ENCODE assay signal across 25 cellular contexts in the genomic region with DNA sequence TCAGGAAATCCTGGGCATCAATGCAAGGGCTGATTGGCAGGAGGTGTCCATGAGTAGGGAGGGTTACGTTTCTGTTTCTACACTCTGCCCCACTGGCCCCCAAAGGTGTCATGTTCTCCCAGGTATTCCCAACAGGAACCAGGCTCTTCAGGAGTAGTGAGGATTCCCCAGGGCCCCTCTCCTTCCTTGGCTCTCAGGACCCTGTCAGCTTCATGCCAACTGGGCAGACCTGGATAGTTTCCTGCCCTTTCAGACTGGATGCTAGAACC.
DNase-seq lines count a peak whose midpoint lies in the region; ATAC-seq and TF ChIP-seq lines count a peak whose summit lies in the region.
"Had no signal": no experiment of that assay in that cellular context is flagged by ENCODE, and none has a peak within 500 bp of the region (broad histone marks: within the 10 kb centered on the region; RNA-seq: fewer than 3 reads in every experiment).

No MANE protein-coding gene starts in this region.

- no peak for TF ChIP-seq CTCF in MM.1S (IDR thresholded peaks at IDR 0.05; ENCODE audit: low read length)

- no peaks in the 10 kb centered on the region for H3K9me2 ChIP-seq in MM.1S (replicated peaks; ENCODE audit: insufficient read depth, low read length)

- H3K14ac ChIP-seq in neuronal stem cell (ENCODE audit: low read length): no peak overlapping the region

- H2BK120ac ChIP-seq in neuronal stem cell (ENCODE audit: low read depth, low read length): no peak overlapping the region

- no peak overlapping the region for H2BK5ac ChIP-seq in neuronal stem cell (ENCODE audit: low read length)

- no peaks in the 10 kb centered on the region for H4K20me1 ChIP-seq in MM.1S (ENCODE audit: insufficient read depth, low read length)
- H4K20me1 ChIP-seq: BLaER1 treated with 17β-estradiol and CSF1 and Interleukin-3, amounts not matched to agents 10 nM and 100 nM had no signal

- peaks cover 6% of the 10 kb centered on the region; the same call in 1 of the 2 replicates for H3F3A ChIP-seq in MM.1S (ENCODE audit: insufficient read depth, low read length)

- no peak overlapping the region for H2BK15ac ChIP-seq in neuronal stem cell (ENCODE audit: low read length)

- H3K9me3 ChIP-seq in MM.1S (replicated peaks; ENCODE audit: insufficient read depth, low read length): no peaks in the 10 kb centered on the region
- no peaks in the 10 kb centered on the region for H3K9me3 ChIP-seq in neuronal stem cell (replicated peaks in 1 of 2; ENCODE audit: control insufficient read depth in 2 of 2, insufficient read depth in 1 of 2, low read depth in 1 of 2, low read length in 2 of 2)
- H3K9me3 ChIP-seq: A549; BLaER1 treated with 17β-estradiol and CSF1 and Interleukin-3, amounts not matched to agents 10 nM and 100 nM; SJSA1 had no signal

- H3K4me1 ChIP-seq in MM.1S (ENCODE audit: low read length) (peaks cover 20% of the 10 kb centered on the region), neuronal stem cell (ENCODE audit: control insufficient read depth in 2 of 2, insufficient read depth in 1 of 2, low read depth in 1 of 2, low read length in 2 of 2) (no peaks in the 10 kb centered on the region)
- H3K4me1 ChIP-seq: A549; BLaER1 treated with 17β-estradiol and CSF1 and Interleukin-3, amounts not matched to agents 10 nM and 100 nM; SJSA1 had no signal

- no peaks in the 10 kb centered on the region for H3K79me1 ChIP-seq in neuronal stem cell (ENCODE audit: low read depth, low read length)

- no peaks in the 10 kb centered on the region for H3K79me2 ChIP-seq in MM.1S (ENCODE audit: low read length)

- H2BK12ac ChIP-seq in neuronal stem cell (ENCODE audit: low read length): no peak overlapping the region

- H3K36me3 ChIP-seq in MM.1S (replicated peaks; ENCODE audit: insufficient read depth, low read length) (no peaks in the 10 kb centered on the region), neuronal stem cell (replicated peaks in 1 of 2; ENCODE audit: control insufficient read depth in 2 of 2, insufficient read depth in 2 of 2, low read length in 2 of 2) (no peaks in the 10 kb centered on the region)
- H3K36me3 ChIP-seq: BLaER1 treated with 17β-estradiol and CSF1 and Interleukin-3, amounts not matched to agents 10 nM and 100 nM; SJSA1 had no signal

- no peak overlapping the region for H3K4ac ChIP-seq in neuronal stem cell (ENCODE audit: low read length)

- H4K8ac ChIP-seq in neuronal stem cell (ENCODE audit: low read depth, low read length): no peak overlapping the region

- peak overlapping the region; percentile 29 for H2AK5ac ChIP-seq in neuronal stem cell (ENCODE audit: low read depth, low read length)

- no peaks in the 10 kb centered on the region for H3K27me3 ChIP-seq in MM.1S (replicated peaks; ENCODE audit: insufficient read depth, low read length)
- H3K27me3 ChIP-seq in neuronal stem cell (ENCODE audit: control insufficient read depth in 3 of 3, insufficient read depth in 3 of 3, low read depth in 1 of 3, low read length in 3 of 3): peaks cover 0 to 10% (median 0%) of the 10 kb centered on the region in 3 experiments
- H3K27me3 ChIP-seq: BLaER1 treated with 17β-estradiol and CSF1 and Interleukin-3, amounts not matched to agents 10 nM and 100 nM; SJSA1 had no signal

- WGBS in neuronal stem cell (ENCODE audit: extremely low coverage in 2 of 2, insufficient read length in 2 of 2, insufficient replicate concordance in 1 of 2), 2 donors: no CpG with 5 or more reads among the region's 1 CpG

- H4K91ac ChIP-seq in neuronal stem cell (ENCODE audit: low read depth, low read length, poor library complexity): no peak overlapping the region

- no peak overlapping the region for H3K23ac ChIP-seq in neuronal stem cell (ENCODE audit: low read depth, low read length, poor library complexity)

- peak overlapping the region; percentile 73; the same call in 1 of the 2 replicates for H3K27ac ChIP-seq in MM.1S (ENCODE audit: low read length)
- peak overlapping the region; percentile 4 for H3K27ac ChIP-seq in caudate nucleus (ENCODE audit: low read depth, low read length)
- H3K27ac ChIP-seq in neuronal stem cell (replicated peaks; ENCODE audit: low read length): no peak overlapping the region
- H3K27ac ChIP-seq in temporal lobe (ENCODE audit: low read depth, low read length): peak overlapping the region; percentile 41
- H3K27ac ChIP-seq: A549; BLaER1 treated with 17β-estradiol and CSF1 and Interleukin-3, amounts not matched to agents 10 nM and 100 nM; HL-60; KMS-11; PC-9; SJSA1 had no signal

- peak overlapping the region; percentile 62; the same call in 1 of the 2 replicates for H3K4me2 ChIP-seq in MM.1S (ENCODE audit: low read depth, low read length)
- H3K4me2 ChIP-seq in neuronal stem cell (ENCODE audit: insufficient read depth, low read length, poor library complexity, severe bottlenecking): no peak overlapping the region
- H3K4me2 ChIP-seq: A549; BLaER1 treated with 17β-estradiol and CSF1 and Interleukin-3, amounts not matched to agents 10 nM and 100 nM; KMS-11; PC-9 had no signal

- DNase-seq in MM.1S (no peak), caudate nucleus (lab: John Stamatoyannopoulos, UW) (no peak), neuronal stem cell (ENCODE audit: low spot score) (no peak), NCI-H446 (lab: John Stamatoyannopoulos, UW) (no peak)
- DNase-seq: AML-193; CD4-positive, alpha-beta memory T cell; COR-L47; DMS53; GOT3; HCEC 1CT; NCI-H1092; NCI-H1436; NCI-H187; NCI-H2081 treated with DMSO at 0.1 percent for 48 hours; NCI-H446 treated with DMSO at 0.1 percent for 48 hours; PC-9 had no signal

- H3K9ac ChIP-seq in MM.1S (ENCODE audit: low read length) (no peak overlapping the region), neuronal stem cell (ENCODE audit: low read depth, low read length, poor library complexity) (no peak overlapping the region)
- H3K9ac ChIP-seq: BLaER1 treated with 17β-estradiol and CSF1 and Interleukin-3, amounts not matched to agents 10 nM and 100 nM; KMS-11 had no signal

- H3K18ac ChIP-seq in neuronal stem cell (ENCODE audit: low read length): no peak overlapping the region

- ATAC-seq in GM19463 (IDR thresholded peaks at IDR 0.05; ENCODE audit: unreplicated experiment) (no peak), GM18517 (IDR thresholded peaks at IDR 0.05; ENCODE audit: unreplicated experiment) (no peak)
- ATAC-seq: A549, Right ventricle myocardium inferior had no signal

- H3K4me3 ChIP-seq in MM.1S (ENCODE audit: low read length): no peak overlapping the region
- no peak overlapping the region for H3K4me3 ChIP-seq in neuronal stem cell (ENCODE audit: low read length in 2 of 2)
- H3K4me3 ChIP-seq: A549; BLaER1 treated with 17β-estradiol and CSF1 and Interleukin-3, amounts not matched to agents 10 nM and 100 nM; PC-9; SJSA1 had no signal

- H2AFZ ChIP-seq in MM.1S (ENCODE audit: low read length) (no peak overlapping the region), neuronal stem cell (ENCODE audit: low read length) (no peak overlapping the region)
- H2AFZ ChIP-seq: PC-9 had no signal
